ENCODE assay signal across 17 cellular contexts in genomic region chr7:80623465-80624252, GRCh38. TPM values are rescaled to one million over a fixed set of nuclear protein-coding genes. Genes with fewer than 3 reads are reported as not detected.
A peak's percentile ranks its signal among the peaks of the same experiment; 100 is the strongest.
DNase-seq lines count a peak whose midpoint lies in the region; ATAC-seq, FAIRE-seq and TF ChIP-seq lines count a peak whose summit lies in the region.
"Had no signal": no experiment of that assay in that cellular context is flagged by ENCODE, and none has a peak within 500 bp of the region (broad histone marks: within the 10 kb centered on the region; RNA-seq: fewer than 3 reads in every experiment).

No MANE protein-coding gene starts in this region.

- H3K56ac ChIP-seq in H1 (replicated peaks; ENCODE audit: insufficient read length, low read depth, low read length), result no peak overlapping the region

- H2BK120ac ChIP-seq in H1 (replicated peaks; ENCODE audit: low read depth, low read length), result no peak overlapping the region

- H3K9me3 ChIP-seq in H1 (ENCODE audit: insufficient read depth in 2 of 2, low read depth in 1 of 2, low read length in 1 of 2), result no peaks in the 10 kb centered on the region

- H3K4me2 ChIP-seq in H1 (ENCODE audit: insufficient read depth in 1 of 2, low read depth in 2 of 2, low read length in 2 of 2), result no peak overlapping the region

- no peak overlapping the region for H4K8ac ChIP-seq in H1 (ENCODE audit: extremely low read depth, insufficient read depth, low read length)

- no peak overlapping the region for H3K4me3 Mint-ChIP-seq in stimulated activated memory B cell treated with anti-CD40 and anti-IgM and Interleukin-4, amounts not matched to agents 10 μg/mL and 1 μg/mL and 100 μg/mL, for 72 hours
- H3K4me3 Mint-ChIP-seq: activated naive CD4-positive, alpha-beta T cell treated with anti-CD3 and anti-CD28 coated beads, Interleukin-2, amount 10 ng/mL, durations not matched to agents 7 days and 5 days; CD4-positive, alpha-beta memory T cell; T-helper 17 cell had no signal

- H4K91ac ChIP-seq in H1 (replicated peaks; ENCODE audit: insufficient read length, low read length), result no peak overlapping the region

- H3K18ac ChIP-seq in H1 (ENCODE audit: extremely low read depth, low read length), result no peak overlapping the region

- in situ Hi-C loops in GM13977 (cut with MboI; ENCODE audit: low pct_unique_long_range_greater_than_20kb, low sequenced_read_pairs, unreplicated experiment), result no loop called here

- H3K27ac Mint-ChIP-seq in stimulated activated memory B cell treated with anti-CD40 and anti-IgM and Interleukin-4, amounts not matched to agents 10 μg/mL and 1 μg/mL and 100 μg/mL, for 72 hours, result no peak overlapping the region
- H3K27ac Mint-ChIP-seq: activated naive CD4-positive, alpha-beta T cell treated with anti-CD3 and anti-CD28 coated beads, Interleukin-2, amount 10 ng/mL, durations not matched to agents 7 days and 5 days; CD4-positive, alpha-beta memory T cell; T-helper 17 cell had no signal

- H3K79me1 ChIP-seq in H1 (ENCODE audit: low read depth, low read length), result no peaks in the 10 kb centered on the region

- no peak overlapping the region for H2AK5ac ChIP-seq in H1 (ENCODE audit: low read depth, low read length)

- TF ChIP-seq RAD21 in H1 (IDR thresholded peaks at IDR 0.05 in 1 of 2, conservative IDR thresholded peaks at IDR 0.05 in 1 of 2; ENCODE audit: low read depth in 2 of 2, low read length in 2 of 2), result no peak

- H3K23ac ChIP-seq in H1 (ENCODE audit: insufficient read length), result no peak overlapping the region

- H2AFZ ChIP-seq in H1 (ENCODE audit: low read length), result 0 out of 2 replicates have a peak overlapping the region, but pooled peaks have one; percentile 6

- no peaks in the 10 kb centered on the region for H4K20me1 ChIP-seq in H1 (replicated peaks in 1 of 2; ENCODE audit: control insufficient read depth in 1 of 2, insufficient read depth in 2 of 2, low read length in 2 of 2)

- POLR2A ChIA-PET in H1 (lab: Charles Lee; ENCODE audit: partially characterized antibody), result no interaction called here

- H3K27me3 ChIP-seq in H1 (replicated peaks in 1 of 4; ENCODE audit: control insufficient read depth in 3 of 4, extremely low read depth in 1 of 4, insufficient read depth in 3 of 4, low read length in 3 of 4), result no peaks in the 10 kb centered on the region

- no peaks in the 10 kb centered on the region for H3K79me2 ChIP-seq in H1 (ENCODE audit: control insufficient read depth in 1 of 2, insufficient read depth in 2 of 2, low read length in 2 of 2)

- no peaks in the 10 kb centered on the region for H3K4me1 ChIP-seq in H1 (replicated peaks in 1 of 4; ENCODE audit: control insufficient read depth in 3 of 4, insufficient read depth in 4 of 4, low read length in 3 of 4)

- no peak overlapping the region for H3K4ac ChIP-seq in H1 (replicated peaks; ENCODE audit: insufficient read length, low read depth, low read length)

- no peaks in the 10 kb centered on the region for H3K23me2 ChIP-seq in H1 (ENCODE audit: low read depth, low read length)

- no peak for TF ChIP-seq POLR2A in H1 (IDR thresholded peaks at IDR 0.05; ENCODE audit: control extremely low read depth in 1 of 2, low read depth in 2 of 2, low read length in 2 of 2)

- H3K36me3 ChIP-seq in H1 (ENCODE audit: control insufficient read depth in 2 of 4, insufficient read depth in 4 of 4, low read length in 3 of 4), result no peaks in the 10 kb centered on the region

- H4K5ac ChIP-seq in H1 (ENCODE audit: insufficient read length, low read depth, low read length), result no peak overlapping the region

- WGBS in H1 (ENCODE audit: extremely low coverage in 1 of 2, insufficient coverage in 1 of 2, insufficient read length in 1 of 2, insufficient replicate concordance in 2 of 2, low coverage in 1 of 2, low lambda C conversion rate in 2 of 2, missing lambda C conversion rate in 1 of 2), 2 experiments, result 85% methylated on average over 3 of the region's 3 CpGs; no CpG with 5 or more reads in 1 of the 2 experiments

- TF ChIP-seq CTCF in H1 (IDR thresholded peaks at IDR 0.05; ENCODE audit: control extremely low read depth in 1 of 3, insufficient read depth in 1 of 3, low read depth in 1 of 3, low read length in 3 of 3) (no peak), GM13977 (IDR thresholded peaks at IDR 0.05; ENCODE audit: extremely low read depth, insufficient read depth, missing control alignments) (no peak)

- no peak overlapping the region for H2BK5ac ChIP-seq in H1 (ENCODE audit: low read depth, low read length)

- no peak overlapping the region for H3K4me3 ChIP-seq in H1 (ENCODE audit: extremely low read depth in 1 of 4, insufficient read depth in 2 of 4, low read depth in 3 of 4, low read length in 4 of 4)
- no peak overlapping the region for H3K4me3 ChIP-seq in skin epidermis

- H3K4me1 Mint-ChIP-seq in stimulated activated memory B cell treated with anti-CD40 and anti-IgM and Interleukin-4, amounts not matched to agents 10 μg/mL and 1 μg/mL and 100 μg/mL, for 72 hours, result no peaks in the 10 kb centered on the region
- H3K4me1 Mint-ChIP-seq: activated naive CD4-positive, alpha-beta T cell treated with anti-CD3 and anti-CD28 coated beads, Interleukin-2, amount 10 ng/mL, durations not matched to agents 7 days and 5 days; CD4-positive, alpha-beta memory T cell; T-helper 17 cell had no signal

- FAIRE-seq in H1 (lab: Jason Lieb, UNC), result no peak
- FAIRE-seq: frontal cortex, GM12892 had no signal

- no peak overlapping the region for H3K14ac ChIP-seq in H1 (ENCODE audit: insufficient read length)

- ATAC-seq in stimulated activated memory B cell treated with anti-CD40 and anti-IgM and Interleukin-4, amounts not matched to agents 10 μg/mL and 1 μg/mL and 100 μg/mL, for 72 hours, result no peak
- ATAC-seq: Panc1, T-helper 17 cell had no signal

- peak; percentile 49 for DNase-seq in M059J (ENCODE audit: low read depth)
- DNase-seq in H1 (ENCODE audit: low read depth in 1 of 2, low spot score in 2 of 2), result no peak
- DNase-seq in islet precursor cell, result peak; percentile 57
- no peak for DNase-seq in GM13977 (ENCODE audit: low spot score)
- DNase-seq in RKO (ENCODE audit: low spot score), result no peak
- DNase-seq: activated CD4-positive, alpha-beta T cell treated with anti-CD3 and anti-CD28 coated beads for 1 hour; activated naive CD4-positive, alpha-beta T cell treated with anti-CD3 and anti-CD28 coated beads, Interleukin-2, amount 10 ng/mL, durations not matched to agents 7 days and 5 days; CD4-positive, alpha-beta memory T cell; effector memory CD4-positive, alpha-beta T cell; Kasumi-1; NCI-H510A treated with DMSO at 0.1 percent for 48 hours; T-helper 17 cell had no signal

- no peak overlapping the region for H2BK20ac ChIP-seq in H1 (ENCODE audit: low read length)

- H3K27ac ChIP-seq in H1 (ENCODE audit: low read depth, low read length), result no peak overlapping the region
- peak overlapping the region in 12 of 21 experiments; percentile 7 to 80 (median 56) for H3K27ac ChIP-seq in skin epidermis

- no peaks in the 10 kb centered on the region for H3K27me3 Mint-ChIP-seq in stimulated activated memory B cell treated with anti-CD40 and anti-IgM and Interleukin-4, amounts not matched to agents 10 μg/mL and 1 μg/mL and 100 μg/mL, for 72 hours
- H3K27me3 Mint-ChIP-seq: activated naive CD4-positive, alpha-beta T cell treated with anti-CD3 and anti-CD28 coated beads, Interleukin-2, amount 10 ng/mL, durations not matched to agents 7 days and 5 days; CD4-positive, alpha-beta memory T cell; T-helper 17 cell had no signal

- H3K9me3 Mint-ChIP-seq in stimulated activated memory B cell treated with anti-CD40 and anti-IgM and Interleukin-4, amounts not matched to agents 10 μg/mL and 1 μg/mL and 100 μg/mL, for 72 hours, result peaks cover 5% of the 10 kb centered on the region
- H3K9me3 Mint-ChIP-seq: activated naive CD4-positive, alpha-beta T cell treated with anti-CD3 and anti-CD28 coated beads, Interleukin-2, amount 10 ng/mL, durations not matched to agents 7 days and 5 days had no signal

- CTCF ChIA-PET in H1 (lab: Charles Lee; ENCODE audit: partially characterized antibody), result interaction anchor here (0.9 to 1.6 kb wide), 4 partner anchors 11 to 564 kb away, joined by 3 read pairs; no protein-coding TSS in a partner anchor

- no peaks in the 10 kb centered on the region for H3K36me3 Mint-ChIP-seq in stimulated activated memory B cell treated with anti-CD40 and anti-IgM and Interleukin-4, amounts not matched to agents 10 μg/mL and 1 μg/mL and 100 μg/mL, for 72 hours
- H3K36me3 Mint-ChIP-seq: activated naive CD4-positive, alpha-beta T cell treated with anti-CD3 and anti-CD28 coated beads, Interleukin-2, amount 10 ng/mL, durations not matched to agents 7 days and 5 days; CD4-positive, alpha-beta memory T cell had no signal

- H2BK15ac ChIP-seq in H1 (ENCODE audit: low read length), result no peak overlapping the region

- no peak overlapping the region for H2BK12ac ChIP-seq in H1 (ENCODE audit: low read depth, low read length)

- no peak for TF ChIP-seq EP300 in H1 (IDR thresholded peaks at IDR 0.05; ENCODE audit: borderline replicate concordance in 1 of 2, low read depth in 2 of 2, low read length in 2 of 2)

- no peak overlapping the region for H3K9ac ChIP-seq in H1 (replicated peaks in 1 of 4; ENCODE audit: extremely low read depth in 1 of 4, low read depth in 3 of 4, low read length in 3 of 4)

TF ChIP-seq in H1, 55 proteins besides CTCF, POLR2A, EP300 and RAD21:
- no peak for TF ChIP-seq YY1 (IDR thresholded peaks at IDR 0.05; ENCODE audit: low read depth, low read length)
- TF ChIP-seq TEAD4 (IDR thresholded peaks at IDR 0.05; ENCODE audit: low read depth, low read length), result peak; percentile 40; the same call in 1 of the 2 replicates

RNA-seq across cellular contexts. Expression of gene CD36, which starts 14.8 kb away (rescaled TPM):
- total RNA-seq in M059J (2014; rRNA removed; shearing (Covaris generic)), result 2.0 and 9.4 TPM in 2 replicates
- total RNA-seq in H1 (2021; fragmentation: NEBNext Ultra II Directional; extraction: Animal tissue kit (Norgen Biotek cat#: 25700)), result 0.60 and 1.5 TPM in 2 replicates
- polyA plus RNA-seq in H1 (2011; rRNA removed), result 0.13 and 0.33 TPM in 2 replicates
- polyA plus RNA-seq in H1 (2011; cell fraction: cytosol; rRNA removed), result 0.32 TPM
- 0.33 TPM for polyA plus RNA-seq in H1 (2011; cell fraction: nucleus; rRNA removed)
- 0.68 to 2.3 TPM (median 1.5 TPM) in 4 replicates for polyA plus RNA-seq in H1 (2012, experiment 1 of 2)
- 0.37 TPM for polyA plus RNA-seq in H1 (2012, experiment 2 of 2)
- polyA plus RNA-seq in H1 (2013, experiment 1 of 2), result 0.32 TPM
- 0.46 TPM for polyA plus RNA-seq in H1 (2013, experiment 2 of 2)
- 0.66 and 3.1 TPM in 2 replicates for polyA minus RNA-seq in H1 (2011; rRNA and poly(A)+ RNA removed)
- polyA minus RNA-seq in H1 (2011; cell fraction: cytosol; rRNA and poly(A)+ RNA removed), result not detected
- 0.50 TPM for polyA minus RNA-seq in H1 (2011; cell fraction: nucleus; rRNA and poly(A)+ RNA removed)

Comparison
In these comparisons a context has a peak if more than half of its experiments do, and no peak if none do; other contexts are left out.
1. DNase-seq: peak in M059J (single experiment) and islet precursor cell (single experiment); none in H1 (0 of 2), GM13977 (single experiment) and RKO (single experiment).